In genomic region chr3:149339931-149340309, GRCh38 we compare ENCODE assay signal across 8 cellular contexts. TPM values are rescaled to one million over a fixed set of nuclear protein-coding genes. Genes with fewer than 3 reads are reported as not detected.
DNase-seq lines count a peak whose midpoint lies in the region; ATAC-seq, FAIRE-seq and TF ChIP-seq lines count a peak whose summit lies in the region.

No MANE protein-coding gene starts in this region.

- H3K4me1 Mint-ChIP-seq in CD4-positive, alpha-beta T cell (ENCODE audit: low read depth): no peaks in the 10 kb centered on the region

- no peak overlapping the region for H3K27ac Mint-ChIP-seq in CD4-positive, alpha-beta T cell

- CTCF ChIA-PET in CD4-positive, alpha-beta T cell (lab: Charles Lee): no interaction called here

- POLR2A ChIA-PET in CD4-positive, alpha-beta T cell (lab: Charles Lee): no interaction called here

- no peaks in the 10 kb centered on the region for H3K27me3 ChIP-seq in muscle layer of duodenum (ENCODE audit: low read depth, low read length)
- peaks cover 26% of the 10 kb centered on the region for H3K27me3 ChIP-seq in CD4-positive, alpha-beta T cell (ENCODE audit: control insufficient read depth, insufficient read depth, low read length)

- intact Hi-C loops in CD4-positive, alpha-beta T cell (cut with DNase I, micrococcal nuclease): no loop called here

- H3K27me3 Mint-ChIP-seq in CD4-positive, alpha-beta T cell: peaks cover 30% of the 10 kb centered on the region

- no peaks in the 10 kb centered on the region for H3K36me3 ChIP-seq in muscle layer of duodenum (ENCODE audit: control insufficient read depth in 1 of 2, insufficient read depth in 2 of 2, low read length in 2 of 2)

- DNase-seq in NCI-H748 treated with DMSO at 0.1 percent for 48 hours (lab: John Stamatoyannopoulos, UW) (peak; percentile 58), epithelial cell of esophagus (ENCODE audit: low read depth) (peak; percentile 91), middle frontal gyrus (ENCODE audit: extremely low spot score, low spot score) (no peak), T-helper 2 cell (no peak)
- DNase-seq in CD4-positive, alpha-beta T cell: no peak
- no peak for DNase-seq in activated naive CD4-positive, alpha-beta T cell (lab: John Stamatoyannopoulos, UW)

- H3K36me3 Mint-ChIP-seq in CD4-positive, alpha-beta T cell (ENCODE audit: low read depth): no peaks in the 10 kb centered on the region

- H3K9me3 Mint-ChIP-seq in CD4-positive, alpha-beta T cell: no peaks in the 10 kb centered on the region

- no peak for ATAC-seq in CD4-positive, alpha-beta T cell (ENCODE audit: poor library complexity)

- no peak overlapping the region for H3K4me3 Mint-ChIP-seq in CD4-positive, alpha-beta T cell

- H3K27ac ChIP-seq in muscle layer of duodenum (ENCODE audit: low read length): peak overlapping the region; percentile 34
- H3K27ac ChIP-seq in CD4-positive, alpha-beta T cell (ENCODE audit: low read depth, low read length): no peak overlapping the region

- H3K4me3 ChIP-seq in epithelial cell of esophagus (ENCODE audit: low read length) (no peak overlapping the region), muscle layer of duodenum (ENCODE audit: low read depth in 1 of 2, low read length in 2 of 2) (no peak overlapping the region)

- FAIRE-seq in G401.6 (lab: Jason Lieb, UNC): peak; percentile 100

- H3K9me3 ChIP-seq in muscle layer of duodenum (ENCODE audit: control insufficient read depth in 1 of 2, low read length in 2 of 2): no peaks in the 10 kb centered on the region
- no peaks in the 10 kb centered on the region for H3K9me3 ChIP-seq in CD4-positive, alpha-beta T cell (ENCODE audit: control insufficient read depth, low read length)

- TF ChIP-seq CTCF in epithelial cell of esophagus (IDR thresholded peaks at IDR 0.05; ENCODE audit: insufficient read depth, low read depth, low read length, missing control alignments): no peak
- no peak for TF ChIP-seq CTCF in CD4-positive, alpha-beta T cell (IDR thresholded peaks at IDR 0.05)

- no peaks in the 10 kb centered on the region for H3K4me1 ChIP-seq in muscle layer of duodenum (ENCODE audit: control insufficient read depth in 1 of 2, insufficient read depth in 2 of 2, low read length in 2 of 2)

RNA-seq across cellular contexts. Expression of gene TM4SF18, which starts 6.5 kb away (rescaled TPM):
- total RNA-seq in CD4-positive, alpha-beta T cell: not detected

RNA-seq across cellular contexts. Expression of gene TM4SF1, which starts 37.5 kb away (rescaled TPM):
- not detected for total RNA-seq in CD4-positive, alpha-beta T cell

Comparison
In these comparisons a context has a peak if more than half of its experiments do, and no peak if none do; other contexts are left out.
1. DNase-seq: peak in NCI-H748 treated with DMSO at 0.1 percent for 48 hours (single experiment) and epithelial cell of esophagus (single experiment); none in CD4-positive, alpha-beta T cell (0 of 10), activated naive CD4-positive, alpha-beta T cell (0 of 4), middle frontal gyrus (single experiment) and T-helper 2 cell (0 of 5).